Comparison of ENCODE assay signal across 10 cellular contexts in genomic region chrX:72258174-72258573, GRCh38. TPM values are rescaled to one million over a fixed set of nuclear protein-coding genes. Genes with fewer than 3 reads are reported as not detected.
DNase-seq lines count a peak whose midpoint lies in the region; ATAC-seq and TF ChIP-seq lines count a peak whose summit lies in the region.
"Had no signal": no experiment of that assay in that cellular context is flagged by ENCODE, and none has a peak within 500 bp of the region (broad histone marks: within the 10 kb centered on the region; RNA-seq: fewer than 3 reads in every experiment).

No MANE protein-coding gene starts in this region.

- H3K4me1 ChIP-seq in mesenchymal stem cell (ENCODE audit: control insufficient read depth, insufficient read depth, low read depth, low read length) (peaks cover 11% of the 10 kb centered on the region), upper lobe of right lung (no peaks in the 10 kb centered on the region), Caco-2 (no peaks in the 10 kb centered on the region)

- H3K36me3 Mint-ChIP-seq in Caco-2 (ENCODE audit: insufficient read depth, unreplicated experiment), result peaks cover 4% of the 10 kb centered on the region
- no peaks in the 10 kb centered on the region for H3K36me3 Mint-ChIP-seq in CD4-positive, alpha-beta T cell (ENCODE audit: low read depth)

- TF ChIP-seq CTCF in astrocyte of the spinal cord (IDR thresholded peaks at IDR 0.05; ENCODE audit: low read depth, low read length), result no peak
- no peak for TF ChIP-seq CTCF in upper lobe of right lung (IDR thresholded peaks at IDR 0.05)
- no peak for TF ChIP-seq CTCF in Caco-2 (IDR thresholded peaks at IDR 0.05; ENCODE audit: insufficient read depth in 1 of 2, low read depth in 1 of 2, low read length in 1 of 2, severe bottlenecking in 1 of 2, unreplicated experiment in 1 of 2)
- TF ChIP-seq CTCF in lower leg skin (IDR thresholded peaks at IDR 0.05), result no peak
- TF ChIP-seq CTCF in CD4-positive, alpha-beta T cell (IDR thresholded peaks at IDR 0.05), result no peak

- H3K18ac ChIP-seq in mesenchymal stem cell (ENCODE audit: low read depth in 1 of 2, low read length in 2 of 2), result no peak overlapping the region

- H3K27me3 ChIP-seq in mesenchymal stem cell (ENCODE audit: control insufficient read depth in 1 of 2, insufficient read depth in 1 of 2, low read length in 2 of 2), result peaks cover 0 to 21% of the 10 kb centered on the region in 2 experiments
- H3K27me3 ChIP-seq in upper lobe of right lung, result no peaks in the 10 kb centered on the region
- no peaks in the 10 kb centered on the region for H3K27me3 ChIP-seq in Caco-2 (replicated peaks; ENCODE audit: control insufficient read depth, insufficient read depth, low read length)
- no peaks in the 10 kb centered on the region for H3K27me3 ChIP-seq in CD4-positive, alpha-beta T cell (ENCODE audit: control insufficient read depth, insufficient read depth, low read length)

- H2BK15ac ChIP-seq in mesenchymal stem cell (ENCODE audit: low read depth, poor library complexity, severe bottlenecking), result no peak overlapping the region

- no peak overlapping the region for H2BK120ac ChIP-seq in mesenchymal stem cell (ENCODE audit: low read depth, low read length)

- H3K27ac Mint-ChIP-seq in Caco-2 (ENCODE audit: unreplicated experiment), result no peak overlapping the region
- H3K27ac Mint-ChIP-seq in CD4-positive, alpha-beta T cell, result no peak overlapping the region

- no peak overlapping the region for H3K4ac ChIP-seq in mesenchymal stem cell (ENCODE audit: low read depth in 1 of 2, low read length in 2 of 2)

- H2AK5ac ChIP-seq in mesenchymal stem cell (ENCODE audit: low read length, severe bottlenecking), result no peak overlapping the region

- WGBS in mesenchymal stem cell, result 34% methylated on average over 5 of the region's 7 CpGs
- 64 to 75% methylated on average over 7 of the region's 7 CpGs for whole genome bisulfite sequencing in lower leg skin, 2 donors

- CTCF ChIA-PET in Caco-2 (lab: Charles Lee), result no interaction called here
- CTCF ChIA-PET in CD4-positive, alpha-beta T cell (lab: Charles Lee), result interaction anchor here (1.6 kb wide), 1 partner anchor 12 kb away, joined by 4 read pairs; no protein-coding TSS in a partner anchor

- ATAC-seq in upper lobe of right lung, result no peak
- no peak for ATAC-seq in CD4-positive, alpha-beta T cell (ENCODE audit: poor library complexity)

- no peak overlapping the region for H3K4me3 Mint-ChIP-seq in Caco-2 (ENCODE audit: unreplicated experiment)
- no peak overlapping the region for H3K4me3 Mint-ChIP-seq in CD4-positive, alpha-beta T cell

- no peak overlapping the region for H4K91ac ChIP-seq in mesenchymal stem cell (ENCODE audit: low read length)

- no peaks in the 10 kb centered on the region for H3K27me3 Mint-ChIP-seq in Caco-2 (ENCODE audit: insufficient read depth, unreplicated experiment)
- H3K27me3 Mint-ChIP-seq in CD4-positive, alpha-beta T cell, result peaks cover 26% of the 10 kb centered on the region

- no peak overlapping the region for H3K14ac ChIP-seq in mesenchymal stem cell (ENCODE audit: low read length in 2 of 2)

- H3K4me1 Mint-ChIP-seq in Caco-2 (ENCODE audit: low read depth, unreplicated experiment), result peaks cover 7% of the 10 kb centered on the region
- peaks cover 4% of the 10 kb centered on the region for H3K4me1 Mint-ChIP-seq in CD4-positive, alpha-beta T cell (ENCODE audit: low read depth)

- no peak overlapping the region for H3K23ac ChIP-seq in mesenchymal stem cell (ENCODE audit: low read length in 2 of 2)

- H3K27ac ChIP-seq in mesenchymal stem cell (ENCODE audit: low read length, poor library complexity, severe bottlenecking) (peak overlapping the region; percentile 12), upper lobe of right lung (no peak overlapping the region)
- H3K27ac ChIP-seq in CD4-positive, alpha-beta T cell (ENCODE audit: low read depth, low read length), result no peak overlapping the region
- H3K27ac ChIP-seq: VCaP had no signal

- peak overlapping the region; percentile 69 for H4K8ac ChIP-seq in mesenchymal stem cell (ENCODE audit: low read length)

- no peaks in the 10 kb centered on the region for H3K79me1 ChIP-seq in mesenchymal stem cell (replicated peaks; ENCODE audit: low read length, poor library complexity, severe bottlenecking)

- no peak overlapping the region for H3K4me2 ChIP-seq in mesenchymal stem cell (ENCODE audit: low read length, poor library complexity, severe bottlenecking)

- intact Hi-C loops in upper lobe of right lung (cut with DNase I) (no loop called here), Caco-2 (cut with micrococcal nuclease; ENCODE audit: unreplicated experiment) (no loop called here), lower leg skin (cut with DNase I; ENCODE audit: low total_unique reads) (no loop called here)
- intact Hi-C loops in CD4-positive, alpha-beta T cell (cut with DNase I, micrococcal nuclease), result no loop called here

- DNase-seq in Daoy (ENCODE audit: low read depth) (peak; percentile 64), M059J (ENCODE audit: low read depth) (peak; percentile 73), astrocyte of the spinal cord (ENCODE audit: low read depth, low spot score) (peak; percentile 70), mesenchymal stem cell (peak; percentile 68), upper lobe of right lung (no peak), Caco-2 (no peak), lower leg skin (ENCODE audit: low spot score in 2 of 2) (no peak)
- no peak for DNase-seq in CD4-positive, alpha-beta T cell
- DNase-seq: DND-41 had no signal

- H3K4me3 ChIP-seq in astrocyte of the spinal cord (ENCODE audit: low read depth, low read length), result no peak overlapping the region
- H3K4me3 ChIP-seq in mesenchymal stem cell (ENCODE audit: insufficient read depth in 1 of 2, low read depth in 1 of 2, low read length in 2 of 2), result no peak overlapping the region
- no peak overlapping the region for H3K4me3 ChIP-seq in upper lobe of right lung
- no peak overlapping the region for H3K4me3 ChIP-seq in Caco-2 (ENCODE audit: low read depth, low read length)
- no peak overlapping the region for H3K4me3 ChIP-seq in lower leg skin (ENCODE audit: low read depth, poor library complexity, severe bottlenecking)

- no peak overlapping the region for H2BK12ac ChIP-seq in mesenchymal stem cell (ENCODE audit: low read length in 2 of 2)

- H3K36me3 ChIP-seq in mesenchymal stem cell (ENCODE audit: control insufficient read depth in 1 of 2, insufficient read depth in 2 of 2, low read depth in 1 of 2, low read length in 2 of 2) (no peaks in the 10 kb centered on the region), upper lobe of right lung (no peaks in the 10 kb centered on the region), Caco-2 (ENCODE audit: control insufficient read depth, insufficient read depth, low read length) (no peaks in the 10 kb centered on the region)

- POLR2A ChIA-PET in Caco-2 (lab: Charles Lee), result no interaction called here
- POLR2A ChIA-PET in CD4-positive, alpha-beta T cell (lab: Charles Lee), result no interaction called here

- BruUV-seq in Caco-2 (replicated peaks; lab: Mats Ljungman, UMichigan), result no TSS peak

- no peak for TF ChIP-seq POLR2A in lower leg skin (IDR thresholded peaks at IDR 0.05)

- in situ Hi-C loops in astrocyte of the spinal cord (cut with HindIII; ENCODE audit: low sequenced_read_pairs), result no loop called here

- H2AFZ ChIP-seq in mesenchymal stem cell (ENCODE audit: low read depth, low read length), result no peak overlapping the region

- no peaks in the 10 kb centered on the region for H3K9me3 Mint-ChIP-seq in Caco-2 (ENCODE audit: unreplicated experiment)
- H3K9me3 Mint-ChIP-seq in CD4-positive, alpha-beta T cell, result no peaks in the 10 kb centered on the region

- H2BK5ac ChIP-seq in mesenchymal stem cell (ENCODE audit: low read depth, low read length, poor library complexity, severe bottlenecking), result no peak overlapping the region

- H3K9ac ChIP-seq in mesenchymal stem cell (ENCODE audit: low read length), result no peak overlapping the region

- H3K9me3 ChIP-seq in mesenchymal stem cell (ENCODE audit: control insufficient read depth, low read length), result peaks cover 4% of the 10 kb centered on the region
- H3K9me3 ChIP-seq in upper lobe of right lung, result no peaks in the 10 kb centered on the region
- H3K9me3 ChIP-seq in Caco-2, result no peaks in the 10 kb centered on the region
- H3K9me3 ChIP-seq in CD4-positive, alpha-beta T cell (ENCODE audit: control insufficient read depth, low read length), result no peaks in the 10 kb centered on the region

RNA-seq across cellular contexts. Expression of gene RPS4X, which starts 18.9 kb away (rescaled TPM):
- total RNA-seq in Daoy (2014; rRNA removed; shearing (Covaris generic)), result 816 and 906 TPM in 2 replicates
- total RNA-seq in M059J (2014; rRNA removed; shearing (Covaris generic)), result 986 and 1,141 TPM in 2 replicates
- 917 TPM for polyA plus RNA-seq in mesenchymal stem cell (2013, experiment 1 of 2)
- 925 TPM for polyA plus RNA-seq in mesenchymal stem cell (2013, experiment 2 of 2)
- total RNA-seq in upper lobe of right lung, result 640 TPM
- total RNA-seq in Caco-2 (2022), result 795 and 810 TPM in 2 replicates
- 1,000 to 10,000 TPM; 1,105 to 1,519 (median 1,275) TPM for total RNA-seq in lower leg skin
- 1,000 to 10,000 TPM; 1,581 to 1,641 TPM for total RNA-seq in CD4-positive, alpha-beta T cell

RNA-seq across cellular contexts. Expression of gene ERCC6L, which starts 19.3 kb away (rescaled TPM):
- total RNA-seq in Daoy (2014; rRNA removed; shearing (Covaris generic)), result 11.1 and 11.8 TPM in 2 replicates
- total RNA-seq in M059J (2014; rRNA removed; shearing (Covaris generic)), result 14.0 and 26.1 TPM in 2 replicates
- polyA plus RNA-seq in mesenchymal stem cell (2013, experiment 1 of 2), result 0.61 TPM
- polyA plus RNA-seq in mesenchymal stem cell (2013, experiment 2 of 2), result 0.62 TPM
- not detected for total RNA-seq in upper lobe of right lung
- total RNA-seq in Caco-2 (2022), result 9.7 and 10.2 TPM in 2 replicates
- under 1 TPM in 3 of 4 donors, not detected in 1; 0.13 to 0.81 (median 0.34) TPM for total RNA-seq in lower leg skin
- under 1 TPM in 1 of 2 experiments, not detected in 1; 0.08 TPM for total RNA-seq in CD4-positive, alpha-beta T cell

RNA-seq across cellular contexts. Expression of gene CITED1, which starts 47.5 kb away (rescaled TPM):
- 1.1 and 3.1 TPM in 2 replicates for total RNA-seq in Daoy (2014; rRNA removed; shearing (Covaris generic))
- 0.59 TPM in 1 of 2 replicates, not detected in the other for total RNA-seq in M059J (2014; rRNA removed; shearing (Covaris generic))
- polyA plus RNA-seq in mesenchymal stem cell (2013, experiment 1 of 2), result 0.18 TPM
- 0.29 TPM for polyA plus RNA-seq in mesenchymal stem cell (2013, experiment 2 of 2)
- total RNA-seq in upper lobe of right lung (0.43 TPM), Caco-2 (2022) (1.3 TPM in 2 replicates), lower leg skin (1 to 10 TPM in 2 of 4 donors, under 1 TPM in 1, not detected in 1; 0.96 to 2.7 (median 1.3) TPM)
- under 1 TPM in 1 of 2 experiments, not detected in 1; 0.52 TPM for total RNA-seq in CD4-positive, alpha-beta T cell

Comparison
In these comparisons a context has a peak if more than half of its experiments do, and no peak if none do; other contexts are left out.
1. DNase-seq: peak in Daoy (single experiment), M059J (single experiment), astrocyte of the spinal cord (single experiment) and mesenchymal stem cell (single experiment); none in upper lobe of right lung (single experiment), Caco-2 (0 of 2), lower leg skin (0 of 2) and CD4-positive, alpha-beta T cell (0 of 10).